8 cellular contexts compared by ENCODE assay signal in the genomic region with DNA sequence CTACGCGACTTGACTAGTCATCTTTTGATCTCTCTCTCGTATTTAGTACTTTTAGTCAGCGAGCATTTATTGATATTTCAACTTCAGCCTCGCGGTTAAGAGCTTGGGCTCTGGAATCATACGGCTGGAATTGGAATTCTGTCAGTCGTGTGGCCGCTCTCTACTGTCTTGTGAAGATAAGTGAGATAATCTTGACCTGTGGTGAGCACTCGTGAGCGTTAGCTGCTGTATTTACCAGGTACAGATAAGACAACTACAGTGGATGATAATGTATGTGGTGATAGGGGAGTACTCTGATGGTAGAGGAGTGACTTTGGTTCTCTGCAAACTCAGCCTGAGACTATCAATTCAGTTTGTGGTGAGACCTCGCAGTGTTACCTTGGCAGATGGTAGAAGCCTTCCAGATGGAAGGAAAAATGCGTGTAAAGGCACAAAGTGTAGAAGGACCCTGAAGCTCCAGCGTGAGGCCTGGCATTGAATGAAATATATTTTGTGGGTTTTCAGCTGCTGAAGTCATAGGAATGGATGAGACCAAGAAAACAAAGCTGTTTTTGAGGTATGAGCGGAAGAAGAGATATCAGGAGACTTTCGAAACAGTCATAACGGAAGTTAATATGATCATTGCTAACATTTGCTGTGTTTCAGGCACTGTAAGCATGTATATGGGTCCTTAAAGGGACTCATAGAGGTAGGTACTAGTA. TPM values are rescaled to one million over a fixed set of nuclear protein-coding genes. Genes with fewer than 3 reads are reported as not detected.
DNase-seq lines count a peak whose midpoint lies in the region; ATAC-seq and TF ChIP-seq lines count a peak whose summit lies in the region.

No MANE protein-coding gene starts in this region.

- H3K36me3 ChIP-seq in BJ (ENCODE audit: control insufficient read depth, insufficient read depth, low read length), result peaks cover 1% of the 10 kb centered on the region; the same call in 1 of the 2 replicates

- DNase-seq in BJ (ENCODE audit: low read depth) (no peak), SW480 (ENCODE audit: low spot score) (peak; percentile 20), pons (ENCODE audit: low spot score) (peak; percentile 23), NCI-H446 treated with DMSO at 0.1 percent for 48 hours (lab: John Stamatoyannopoulos, UW) (no peak), ureter (ENCODE audit: low spot score) (no peak)
- peak; percentile 9 for DNase-seq in effector CD4-positive, alpha-beta T cell

- POLR2A ChIA-PET in BJ (lab: Charles Lee), result no interaction called here

- CTCF ChIA-PET in BJ (lab: Yijun Ruan, JAX), result interaction anchor here (0.8 to 2.5 kb wide), 5 partner anchors 28 to 432 kb away, joined by 3 to 20 read pairs (median 3); no protein-coding TSS in a partner anchor

- TF ChIP-seq CTCF in BJ (IDR thresholded peaks at IDR 0.05; ENCODE audit: insufficient read depth, low read depth, low read length), result no peak

- H3K4me3 ChIP-seq in BJ (ENCODE audit: low read depth, low read length), result peak overlapping the region; percentile 75

- ATAC-seq in GM18873 (IDR thresholded peaks at IDR 0.05; ENCODE audit: low FRiP score, unreplicated experiment) (peak; percentile 26), HG03196 (IDR thresholded peaks at IDR 0.05; ENCODE audit: unreplicated experiment) (peak; percentile 27)

- H3K27me3 ChIP-seq in BJ (ENCODE audit: control insufficient read depth, insufficient read depth, low read length), result no peaks in the 10 kb centered on the region

RNA-seq across cellular contexts. Expression of a gene that starts 0.7 kb away (rescaled TPM):
- polyA plus RNA-seq in BJ (2011; rRNA removed), result 12.8 and 27.6 TPM in 2 replicates
- polyA minus RNA-seq in BJ (2011; rRNA and poly(A)+ RNA removed), result 64.4 and 79.4 TPM in 2 replicates
- total RNA-seq in ureter, result 92.6 TPM

RNA-seq across cellular contexts. Expression of a gene that starts 1.2 kb away (rescaled TPM):
- 3.8 and 7.2 TPM in 2 replicates for polyA plus RNA-seq in BJ (2011; rRNA removed)
- 9.2 and 10.4 TPM in 2 replicates for polyA minus RNA-seq in BJ (2011; rRNA and poly(A)+ RNA removed)
- total RNA-seq in ureter, result 26.0 TPM

Comparison
In these comparisons a context has a peak if more than half of its experiments do, and no peak if none do; other contexts are left out.
1. DNase-seq: peak in SW480 (single experiment), effector CD4-positive, alpha-beta T cell (single experiment) and pons (single experiment); none in BJ (single experiment), NCI-H446 treated with DMSO at 0.1 percent for 48 hours (single experiment) and ureter (single experiment).